In the genomic region with DNA sequence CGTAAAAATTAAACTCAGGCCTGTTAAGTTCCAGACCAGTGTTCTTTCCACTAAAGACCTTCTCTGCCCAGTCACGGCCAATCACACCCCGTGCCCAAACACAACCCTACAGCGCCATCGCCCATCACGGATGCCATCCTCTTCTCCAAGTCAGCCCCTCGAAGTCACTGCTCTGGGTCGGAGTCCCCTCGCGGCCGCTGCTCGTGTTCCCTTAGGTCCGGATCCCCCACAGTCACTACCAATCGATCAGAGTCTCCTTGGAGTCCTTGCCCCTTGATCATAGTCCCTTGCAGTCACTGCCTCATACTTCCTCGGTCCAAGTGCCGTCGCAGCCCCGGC, we compare ENCODE assay signal across 8 cellular contexts.
DNase-seq lines count a peak whose midpoint lies in the region; ATAC-seq and TF ChIP-seq lines count a peak whose summit lies in the region.

No MANE protein-coding gene starts in this region.

- H3K27me3 Mint-ChIP-seq in stimulated activated naive CD8-positive, alpha-beta T cell treated with anti-CD3 and anti-CD28 coated beads, Interleukin-15, amount 100 ng/mL, for 72 hours: no peaks in the 10 kb centered on the region

- peak overlapping the region; percentile 98 to 99 for H3K27ac Mint-ChIP-seq in stimulated activated naive CD8-positive, alpha-beta T cell treated with anti-CD3 and anti-CD28 coated beads, Interleukin-15, amount 100 ng/mL, for 72 hours

- H3K27ac ChIP-seq in SK-N-MC (peak overlapping the region; percentile 81; the same call in 1 of the 2 replicates), coronary artery (peak overlapping the region; percentile 82 to 96)

- no peak for TF ChIP-seq CTCF in GM12864 (IDR thresholded peaks at IDR 0.05; ENCODE audit: low read depth, low read length, missing control alignments)
- no peak for TF ChIP-seq CTCF in coronary artery (IDR thresholded peaks at IDR 0.05)

- DNase-seq in GM12864 (ENCODE audit: low read depth) (no peak), SK-N-MC (ENCODE audit: low read depth, low spot score) (no peak), coronary artery (ENCODE audit: low spot score) (no peak), medulla oblongata (ENCODE audit: extremely low spot score) (peak; percentile 41)
- peak in 1 of 2 donors; percentile 45 for DNase-seq in stimulated activated naive CD8-positive, alpha-beta T cell treated with anti-CD3 and anti-CD28 coated beads, Interleukin-15, amount 100 ng/mL, for 72 hours

- peak overlapping the region; percentile 93 for H3K9ac ChIP-seq in SK-N-MC (ENCODE audit: insufficient read length)

- peak overlapping the region; percentile 90 to 96 for H3K4me3 Mint-ChIP-seq in stimulated activated naive CD8-positive, alpha-beta T cell treated with anti-CD3 and anti-CD28 coated beads, Interleukin-15, amount 100 ng/mL, for 72 hours

- H3K9me3 Mint-ChIP-seq in stimulated activated naive CD8-positive, alpha-beta T cell treated with anti-CD3 and anti-CD28 coated beads, Interleukin-15, amount 100 ng/mL, for 72 hours: no peaks in the 10 kb centered on the region

- ATAC-seq in HG02852 (IDR thresholded peaks at IDR 0.05; ENCODE audit: unreplicated experiment) (peak; percentile 25), HG02970 (IDR thresholded peaks at IDR 0.05; ENCODE audit: low FRiP score, unreplicated experiment) (no peak), HG03097 (IDR thresholded peaks at IDR 0.05; ENCODE audit: low FRiP score, unreplicated experiment) (no peak)
- peak; percentile 73 for ATAC-seq in stimulated activated naive CD8-positive, alpha-beta T cell treated with anti-CD3 and anti-CD28 coated beads, Interleukin-15, amount 100 ng/mL, for 72 hours

- H3K4me1 Mint-ChIP-seq in stimulated activated naive CD8-positive, alpha-beta T cell treated with anti-CD3 and anti-CD28 coated beads, Interleukin-15, amount 100 ng/mL, for 72 hours: peaks cover 37% of the 10 kb centered on the region

- H3K4me3 ChIP-seq in GM12864 (ENCODE audit: low read depth, low read length) (peak overlapping the region; percentile 89), SK-N-MC (peak overlapping the region; percentile 99), coronary artery (peak overlapping the region; percentile 88)

- no peaks in the 10 kb centered on the region for H3K9me3 ChIP-seq in SK-N-MC (ENCODE audit: low read depth, low read length)

- no peaks in the 10 kb centered on the region for H3K36me3 ChIP-seq in SK-N-MC (ENCODE audit: insufficient read depth, low read length)

Comparison
In these comparisons a context has a peak if more than half of its experiments do, and no peak if none do; other contexts are left out.
1. ATAC-seq: peak in HG02852 (single experiment) and stimulated activated naive CD8-positive, alpha-beta T cell treated with anti-CD3 and anti-CD28 coated beads, Interleukin-15, amount 100 ng/mL, for 72 hours (single experiment); none in HG02970 (single experiment) and HG03097 (single experiment).
2. Peak in every context shown above with its lines, with median percentiles within 50 percentile points of each other: H3K4me3 ChIP-seq.